12 cellular contexts compared by ENCODE assay signal in the genomic region with DNA sequence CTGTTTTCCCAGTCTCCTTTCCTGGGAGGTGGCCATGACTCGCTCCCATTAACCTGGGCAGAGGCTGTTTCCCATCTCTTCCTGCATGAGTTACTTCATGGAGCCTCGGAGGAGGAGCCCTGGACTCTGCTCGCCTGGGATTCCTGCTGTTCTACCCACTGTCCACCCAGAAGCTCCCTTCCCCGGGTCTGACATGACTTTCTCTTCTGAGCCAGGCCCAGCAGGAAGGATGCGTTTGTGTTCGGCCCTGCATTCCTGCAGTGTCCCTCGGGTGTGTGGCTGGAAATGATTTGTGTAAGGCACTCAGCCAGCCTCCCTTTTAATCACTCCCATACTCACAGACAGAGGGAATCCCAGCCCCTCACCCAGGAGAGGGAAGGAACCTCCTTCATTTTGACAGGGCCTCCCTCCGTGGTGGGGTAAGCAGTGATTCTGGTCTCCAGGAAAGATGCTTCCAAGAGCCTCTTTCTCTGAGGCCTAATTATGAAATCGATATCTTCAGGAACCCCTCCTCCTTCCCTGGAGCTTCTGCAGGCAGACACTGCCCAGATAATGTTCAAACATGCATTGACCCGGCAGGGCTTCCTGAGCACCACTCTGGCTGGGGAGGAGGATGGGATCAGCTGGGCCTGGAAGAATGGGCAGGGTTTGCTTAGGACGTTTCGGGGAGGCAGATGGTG. TPM values are rescaled to one million over a fixed set of nuclear protein-coding genes. Genes with fewer than 3 reads are reported as not detected.
DNase-seq lines count a peak whose midpoint lies in the region; ATAC-seq, FAIRE-seq and TF ChIP-seq lines count a peak whose summit lies in the region.
"Had no signal": no experiment of that assay in that cellular context is flagged by ENCODE, and none has a peak within 500 bp of the region (broad histone marks: within the 10 kb centered on the region; RNA-seq: fewer than 3 reads in every experiment).

No MANE protein-coding gene starts in this region.

- H3K27ac Mint-ChIP-seq in endothelial cell (ENCODE audit: unreplicated experiment), result no peak overlapping the region
- H3K27ac Mint-ChIP-seq: natural killer cell treated with Interleukin-12 subunit alpha and Interleukin-12 subunit beta and Interleukin-15 and Interleukin-18, amount 100 ng/mL, for 72 hours had no signal

- peaks cover 10% of the 10 kb centered on the region for H3K4me1 Mint-ChIP-seq in endothelial cell (ENCODE audit: unreplicated experiment)

- H3K4me3 ChIP-seq in astrocyte of the spinal cord (ENCODE audit: low read depth, low read length) (no peak overlapping the region), skeletal muscle cell (ENCODE audit: low read depth, low read length) (no peak overlapping the region)

- FAIRE-seq in HTR-8/SVneo (lab: Jason Lieb, UNC), result peak; percentile 23

- in situ Hi-C loops in astrocyte of the spinal cord (cut with HindIII; ENCODE audit: low sequenced_read_pairs), result no loop called here

- intact Hi-C loops in left ventricle myocardium superior (cut with micrococcal nuclease), result no loop called here

- no peak overlapping the region for H3K4me3 Mint-ChIP-seq in endothelial cell (ENCODE audit: unreplicated experiment)
- H3K4me3 Mint-ChIP-seq: natural killer cell treated with Interleukin-12 subunit alpha and Interleukin-12 subunit beta and Interleukin-15 and Interleukin-18, amount 100 ng/mL, for 72 hours had no signal

- H3K36me3 Mint-ChIP-seq in endothelial cell (ENCODE audit: low read depth, unreplicated experiment), result no peaks in the 10 kb centered on the region
- H3K36me3 Mint-ChIP-seq: natural killer cell treated with Interleukin-12 subunit alpha and Interleukin-12 subunit beta and Interleukin-15 and Interleukin-18, amount 100 ng/mL, for 72 hours had no signal

- TF ChIP-seq CTCF in astrocyte of the spinal cord (IDR thresholded peaks at IDR 0.05; ENCODE audit: low read depth, low read length) (no peak), endothelial cell (IDR thresholded peaks at IDR 0.05; ENCODE audit: unreplicated experiment) (no peak)

- DNase-seq in HTR-8/SVneo (ENCODE audit: insufficient read length, low spot score) (no peak), astrocyte of the spinal cord (ENCODE audit: low read depth, low spot score) (peak; percentile 81), left ventricle myocardium superior (no peak), skeletal muscle cell (ENCODE audit: low read depth) (peak; percentile 62), Ammon's horn (ENCODE audit: low spot score) (no peak), T-helper 1 cell (no peak), endothelial cell (ENCODE audit: low spot score) (no peak)
- DNase-seq: activated CD8-positive, alpha-beta memory T cell treated with anti-CD3 and anti-CD28 coated beads, Interleukin-2, amount 50 U/mL, for 4 hours; H7; hypothalamus had no signal

- H3K9me3 Mint-ChIP-seq in endothelial cell (ENCODE audit: unreplicated experiment), result no peaks in the 10 kb centered on the region
- H3K9me3 Mint-ChIP-seq: natural killer cell treated with Interleukin-12 subunit alpha and Interleukin-12 subunit beta and Interleukin-15 and Interleukin-18, amount 100 ng/mL, for 72 hours had no signal

- ATAC-seq in left ventricle myocardium superior (peak; percentile 51), esophagus mucosa (no peak)
- ATAC-seq: natural killer cell treated with Interleukin-12 subunit alpha and Interleukin-12 subunit beta and Interleukin-15 and Interleukin-18, amount 100 ng/mL, for 72 hours had no signal

- peaks cover 7% of the 10 kb centered on the region for H3K27me3 Mint-ChIP-seq in endothelial cell (ENCODE audit: unreplicated experiment)

RNA-seq across cellular contexts. Expression of gene DLG1, which starts 41.6 kb away (rescaled TPM):
- total RNA-seq in left ventricle myocardium superior (44.6 TPM), esophagus mucosa (113 TPM), endothelial cell (ENCODE audit: unreplicated experiment) (75.5 TPM)

Comparison
In these comparisons a context has a peak if more than half of its experiments do, and no peak if none do; other contexts are left out.
1. DNase-seq: peak in astrocyte of the spinal cord (single experiment) and skeletal muscle cell (single experiment); none in HTR-8/SVneo (single experiment), left ventricle myocardium superior (single experiment), Ammon's horn (single experiment), T-helper 1 cell (0 of 5) and endothelial cell (single experiment).